In genomic region chr5:160421625-160422258, GRCh38 we compare ENCODE assay signal across 7 cellular contexts. TPM values are rescaled to one million over a fixed set of nuclear protein-coding genes. Genes with fewer than 3 reads are reported as not detected.
DNase-seq lines count a peak whose midpoint lies in the region; ATAC-seq and TF ChIP-seq lines count a peak whose summit lies in the region.

TSS of gene PTTG1 (plus strand) at chr5:160421855. CDS start at chr5:160422313, 458 bp downstream.

- in situ Hi-C loops in astrocyte of the spinal cord (cut with HindIII; ENCODE audit: low sequenced_read_pairs): no loop called here

- ATAC-seq in GM18511 (IDR thresholded peaks at IDR 0.05; ENCODE audit: unreplicated experiment) (peak; percentile 69), HG03025 (IDR thresholded peaks at IDR 0.05; ENCODE audit: low FRiP score, unreplicated experiment) (peak; percentile 69), sciatic nerve (peak; percentile 90)

- TF ChIP-seq CTCF in astrocyte of the spinal cord (IDR thresholded peaks at IDR 0.05; ENCODE audit: low read depth, low read length): no peak

- H3K4me3 ChIP-seq in astrocyte of the spinal cord (ENCODE audit: low read depth, low read length): peak within 1 kb of the TSS; percentile 68

- intact Hi-C loops in sciatic nerve (cut with DNase I): no loop called here

- peak; percentile 85 for DNase-seq in NCI-H2029 treated with DMSO at 0.1 percent for 48 hours (lab: John Stamatoyannopoulos, UW)
- peak; percentile 86 for DNase-seq in T1000 (lab: John Stamatoyannopoulos, UW)
- DNase-seq in astrocyte of the spinal cord (ENCODE audit: low read depth, low spot score): peak; percentile 99
- DNase-seq in hypothalamus (lab: John Stamatoyannopoulos, UW): peak in 50 of 51 donors; percentile 7 to 91 (median 78)
- DNase-seq in sciatic nerve (ENCODE audit: low spot score): peak; percentile 97

RNA-seq across cellular contexts. Expression of gene PTTG1, which starts in this region (rescaled TPM):
- 3.0 TPM for total RNA-seq in sciatic nerve

Comparison
In these comparisons a context has a peak if more than half of its experiments do, and no peak if none do; other contexts are left out.
1. Peak in every context shown above with its lines: DNase-seq, ATAC-seq and H3K4me3 ChIP-seq.